ENCODE assay signal across 9 cellular contexts in genomic region chr17:75875182-75875939, GRCh38. TPM values are rescaled to one million over a fixed set of nuclear protein-coding genes. Genes with fewer than 3 reads are reported as not detected.
DNase-seq lines count a peak whose midpoint lies in the region; FAIRE-seq and TF ChIP-seq lines count a peak whose summit lies in the region.
"Had no signal": no experiment of that assay in that cellular context is flagged by ENCODE, and none has a peak within 500 bp of the region (broad histone marks: within the 10 kb centered on the region; RNA-seq: fewer than 3 reads in every experiment).

No MANE protein-coding gene starts in this region.

- intact Hi-C loops in activated CD4-positive, alpha-beta memory T cell treated with anti-CD3 and anti-CD28 coated beads for 36 hours (cut with micrococcal nuclease), result no loop called here
- intact Hi-C loops in kidney (cut with DNase I), result no loop called here

- H3K27ac ChIP-seq in kidney (ENCODE audit: low read depth in 2 of 2, low read length in 2 of 2) (peak overlapping the region; percentile 95 to 96), suprapubic skin (peak overlapping the region; percentile 98)

- H3K9me3 Mint-ChIP-seq in activated CD4-positive, alpha-beta memory T cell treated with anti-CD3 and anti-CD28 coated beads for 36 hours, result no peaks in the 10 kb centered on the region
- H3K9me3 Mint-ChIP-seq in immature natural killer cell, result no peaks in the 10 kb centered on the region
- H3K9me3 Mint-ChIP-seq: nephron progenitor cell had no signal

- peak overlapping the region in 1 of 2 donors; percentile 66 for H3K4me3 ChIP-seq in kidney (ENCODE audit: low read length in 2 of 2)
- peak overlapping the region; percentile 82 for H3K4me3 ChIP-seq in suprapubic skin

- peak overlapping the region; percentile 89 for H3K4me3 Mint-ChIP-seq in activated CD4-positive, alpha-beta memory T cell treated with anti-CD3 and anti-CD28 coated beads for 36 hours
- H3K4me3 Mint-ChIP-seq in immature natural killer cell, result no peak overlapping the region
- H3K4me3 Mint-ChIP-seq: nephron progenitor cell had no signal

- TF ChIP-seq POLR2A in suprapubic skin (IDR thresholded peaks at IDR 0.05), result no peak

- no peaks in the 10 kb centered on the region for H3K27me3 Mint-ChIP-seq in activated CD4-positive, alpha-beta memory T cell treated with anti-CD3 and anti-CD28 coated beads for 36 hours
- H3K27me3 Mint-ChIP-seq in immature natural killer cell (ENCODE audit: low read depth in 3 of 3), result peaks cover 6 to 13% (median 9%) of the 10 kb centered on the region in 3 donors

- DNase-seq in NCI-H345 (lab: John Stamatoyannopoulos, UW), result peak; percentile 56
- no peak for DNase-seq in NCI-H345 treated with DMSO at 0.1 percent for 48 hours (lab: John Stamatoyannopoulos, UW; ENCODE audit: unreplicated experiment)
- no peak for DNase-seq in activated CD4-positive, alpha-beta memory T cell treated with anti-CD3 and anti-CD28 coated beads for 36 hours
- DNase-seq in kidney, result no peak
- DNase-seq in suprapubic skin (ENCODE audit: low spot score in 2 of 2), result no peak
- DNase-seq in NCI-H1694 (lab: John Stamatoyannopoulos, UW), result no peak
- DNase-seq in immature natural killer cell, result no peak
- DNase-seq in GM10266 (ENCODE audit: extremely low spot score), result no peak

- TF ChIP-seq EP300 in suprapubic skin (IDR thresholded peaks at IDR 0.05), result no peak

- H3K4me1 Mint-ChIP-seq in activated CD4-positive, alpha-beta memory T cell treated with anti-CD3 and anti-CD28 coated beads for 36 hours (ENCODE audit: low read depth), result peaks cover 35% of the 10 kb centered on the region
- H3K4me1 Mint-ChIP-seq in immature natural killer cell, result peaks cover 23 to 24% of the 10 kb centered on the region in 2 donors

- CTCF ChIA-PET in activated CD4-positive, alpha-beta memory T cell treated with anti-CD3 and anti-CD28 coated beads for 36 hours (lab: Charles Lee), result interaction anchor here (0.6 to 11.0 kb wide), 19 partner anchors 8 to 130 kb away, joined by 3 to 111 read pairs (median 5); partner anchors contain the start of genes GALK1, MRPL38, TRIM65 and UNC13D

- TF ChIP-seq CTCF in kidney (IDR thresholded peaks at IDR 0.05; ENCODE audit: borderline replicate concordance, extremely low read depth, insufficient read depth) (no peak), suprapubic skin (IDR thresholded peaks at IDR 0.05) (no peak), GM10266 (IDR thresholded peaks at IDR 0.05; ENCODE audit: control insufficient read depth, insufficient read depth, low read depth, missing control alignments) (no peak)

- H3K9ac ChIP-seq in kidney (ENCODE audit: low read length in 2 of 2), result peak overlapping the region in 1 of 2 donors; percentile 41

- POLR2A ChIA-PET in activated CD4-positive, alpha-beta memory T cell treated with anti-CD3 and anti-CD28 coated beads for 36 hours (lab: Charles Lee), result interaction anchor here (0.6 to 2.8 kb wide), 9 partner anchors 11 to 202 kb away, joined by 3 to 17 read pairs (median 4); partner anchors contain the start of genes TRIM65 and WBP2

- FAIRE-seq in kidney (lab: Jason Lieb, UNC), result no peak

- WGBS in suprapubic skin, result 11% methylated on average over 8 of the region's 18 CpGs

- peaks cover 27 to 36% of the 10 kb centered on the region in 2 donors for H3K4me1 ChIP-seq in kidney (ENCODE audit: control insufficient read depth in 1 of 2, insufficient read depth in 1 of 2, low read depth in 1 of 2, low read length in 2 of 2)
- peaks cover 83% of the 10 kb centered on the region for H3K4me1 ChIP-seq in suprapubic skin

- H3K9me3 ChIP-seq in kidney (ENCODE audit: control insufficient read depth in 1 of 2, low read length in 2 of 2) (no peaks in the 10 kb centered on the region), suprapubic skin (no peaks in the 10 kb centered on the region)

- H3K27me3 ChIP-seq in suprapubic skin, result no peaks in the 10 kb centered on the region

- H3K36me3 Mint-ChIP-seq in activated CD4-positive, alpha-beta memory T cell treated with anti-CD3 and anti-CD28 coated beads for 36 hours, result peaks cover 3% of the 10 kb centered on the region
- H3K36me3 Mint-ChIP-seq in immature natural killer cell, result no peaks in the 10 kb centered on the region

- peak overlapping the region; percentile 92 for H3K27ac Mint-ChIP-seq in activated CD4-positive, alpha-beta memory T cell treated with anti-CD3 and anti-CD28 coated beads for 36 hours
- no peak overlapping the region for H3K27ac Mint-ChIP-seq in immature natural killer cell
- H3K27ac Mint-ChIP-seq: nephron progenitor cell had no signal

- H3K36me3 ChIP-seq in kidney (ENCODE audit: control insufficient read depth in 1 of 2, insufficient read depth in 2 of 2, low read length in 2 of 2) (peaks cover 0 to 7% of the 10 kb centered on the region in 2 donors), suprapubic skin (peaks cover 19% of the 10 kb centered on the region)

RNA-seq across cellular contexts. Expression of gene TRIM47, which starts 3.0 kb away (rescaled TPM):
- 10 to 100 TPM; 18.5 to 19.5 TPM for total RNA-seq in activated CD4-positive, alpha-beta memory T cell treated with anti-CD3 and anti-CD28 coated beads for 36 hours
- total RNA-seq in kidney, result 118 TPM
- 95.0 TPM for polyA plus RNA-seq in kidney (ENCODE audit: insufficient read depth, low read depth, low replicate concordance)
- total RNA-seq in suprapubic skin, result 10 to 100 TPM; 22.8 to 43.1 (median 27.7) TPM
- 1 to 10 TPM; 3.2 to 4.0 (median 3.9) TPM for polyA plus RNA-seq in immature natural killer cell

RNA-seq across cellular contexts. Expression of gene WBP2, which starts 20.2 kb away (rescaled TPM):
- 10 to 100 TPM; 79.1 to 80.6 TPM for total RNA-seq in activated CD4-positive, alpha-beta memory T cell treated with anti-CD3 and anti-CD28 coated beads for 36 hours
- total RNA-seq in kidney, result 135 TPM
- polyA plus RNA-seq in kidney (ENCODE audit: insufficient read depth, low read depth, low replicate concordance), result 151 TPM
- 10 to 100 TPM; 64.9 to 99.4 (median 76.9) TPM for total RNA-seq in suprapubic skin
- 10 to 100 TPM; 51.2 to 85.8 (median 69.1) TPM for polyA plus RNA-seq in immature natural killer cell

RNA-seq across cellular contexts. Expression of gene TRIM65, which starts 21.4 kb away (rescaled TPM):
- 10 to 100 TPM; 27.5 to 28.2 TPM for total RNA-seq in activated CD4-positive, alpha-beta memory T cell treated with anti-CD3 and anti-CD28 coated beads for 36 hours
- total RNA-seq in kidney (23.6 TPM), suprapubic skin (10 to 100 TPM; 22.5 to 44.6 (median 32.1) TPM)
- polyA plus RNA-seq in kidney (ENCODE audit: insufficient read depth, low read depth, low replicate concordance) (11.5 TPM), immature natural killer cell (10 to 100 TPM in 2 of 3 donors, 1 to 10 TPM in 1; 5.4 to 27.1 (median 18.7) TPM)

RNA-seq across cellular contexts. Expression of gene MRPL38, which starts 29.3 kb away (rescaled TPM):
- 100 to 1,000 TPM; 108 TPM for total RNA-seq in activated CD4-positive, alpha-beta memory T cell treated with anti-CD3 and anti-CD28 coated beads for 36 hours
- total RNA-seq in kidney (89.8 TPM), suprapubic skin (100 to 1,000 TPM in 1 of 4 donors, 10 to 100 TPM in 3; 41.7 to 113 (median 50.2) TPM)
- polyA plus RNA-seq in kidney (ENCODE audit: insufficient read depth, low read depth, low replicate concordance) (114 TPM), immature natural killer cell (10 to 100 TPM; 55.9 to 67.5 (median 64.0) TPM)

RNA-seq across cellular contexts. Expression of gene UNC13D, which starts 31.2 kb away (rescaled TPM):
- total RNA-seq in activated CD4-positive, alpha-beta memory T cell treated with anti-CD3 and anti-CD28 coated beads for 36 hours, result 100 to 1,000 TPM; 135 to 139 TPM
- 26.1 TPM for total RNA-seq in kidney
- polyA plus RNA-seq in kidney (ENCODE audit: insufficient read depth, low read depth, low replicate concordance), result 3.8 TPM
- 10 to 100 TPM in 1 of 4 donors, 1 to 10 TPM in 3; 5.2 to 21.0 (median 7.2) TPM for total RNA-seq in suprapubic skin
- 100 to 1,000 TPM in 1 of 3 donors, 10 to 100 TPM in 2; 53.1 to 124 (median 57.5) TPM for polyA plus RNA-seq in immature natural killer cell
